In genomic region chr4:108165601-108166000, GRCh38 we compare ENCODE assay signal across 12 cellular contexts. TPM values are rescaled to one million over a fixed set of nuclear protein-coding genes. Genes with fewer than 3 reads are reported as not detected.
A peak's percentile ranks its signal among the peaks of the same experiment; 100 is the strongest.
DNase-seq lines count a peak whose midpoint lies in the region; ATAC-seq, FAIRE-seq and TF ChIP-seq lines count a peak whose summit lies in the region.
"Had no signal": no experiment of that assay in that cellular context is flagged by ENCODE, and none has a peak within 500 bp of the region (broad histone marks: within the 10 kb centered on the region; RNA-seq: fewer than 3 reads in every experiment).

No MANE protein-coding gene starts in this region.

- peaks cover 58% of the 10 kb centered on the region for H3K4me1 ChIP-seq in SJSA1 (replicated peaks)

- H3K27me3 ChIP-seq in SJSA1 (replicated peaks) (peaks cover 8% of the 10 kb centered on the region), dorsolateral prefrontal cortex (peaks cover 2 to 99% (median 83%) of the 10 kb centered on the region in 45 donors)

- H3K36me3 ChIP-seq in SJSA1 = peaks cover 37% of the 10 kb centered on the region
- H3K36me3 ChIP-seq: sigmoid colon had no signal

- H3K9me3 ChIP-seq in SJSA1 (replicated peaks) = no peaks in the 10 kb centered on the region
- H3K9me3 ChIP-seq: sigmoid colon had no signal

- TF ChIP-seq POLR2A in GM12892 (IDR thresholded peaks at IDR 0.05; ENCODE audit: low read depth, low read length) = no peak

- no peak for ATAC-seq in sciatic nerve

- intact Hi-C loops in dorsolateral prefrontal cortex (cut with DNase I) (no loop called here), sciatic nerve (cut with DNase I) (no loop called here)

- no peak for DNase-seq in GM12892 (ENCODE audit: insufficient read length)
- peak in 1 of 2 experiments; percentile 76 for DNase-seq in SJSA1 (ENCODE audit: low read depth in 1 of 2, low spot score in 2 of 2)
- DNase-seq in dorsolateral prefrontal cortex = no peak
- DNase-seq in retina = peak; percentile 36
- no peak for DNase-seq in NCI-H1105 (lab: John Stamatoyannopoulos, UW)
- DNase-seq in sciatic nerve (ENCODE audit: low spot score) = no peak
- no peak for DNase-seq in H4 (ENCODE audit: low spot score)
- DNase-seq: DMS53, NCI-H2029, sigmoid colon had no signal

- no peak for TF ChIP-seq CTCF in dorsolateral prefrontal cortex (IDR thresholded peaks at IDR 0.05 in 54 of 56, conservative IDR thresholded peaks at IDR 0.05 in 2 of 56; ENCODE audit: low read depth in 1 of 56, partially characterized antibody in 56 of 56)

- H3K4me3 ChIP-seq in SJSA1 (peak overlapping the region; percentile 67), dorsolateral prefrontal cortex (peak overlapping the region in 51 of 59 donors; percentile 1 to 78 (median 56))
- H3K4me3 ChIP-seq: sigmoid colon had no signal

- peak overlapping the region; percentile 75 for H3K27ac ChIP-seq in SJSA1
- H3K27ac ChIP-seq in dorsolateral prefrontal cortex = peak overlapping the region in 28 of 59 donors; percentile 2 to 89 (median 42)
- H3K27ac ChIP-seq: sigmoid colon had no signal

- peak; percentile 63 for FAIRE-seq in GM12892 (lab: Jason Lieb, UNC)
- FAIRE-seq: frontal cortex, RCC 7860 had no signal

RNA-seq across cellular contexts. Expression of gene LEF1, which starts 3.1 kb away (rescaled TPM):
- polyA plus RNA-seq in GM12892 (2012; ENCODE audit: missing spikeins) = 20.9 TPM
- total RNA-seq in SJSA1 (2014; rRNA removed; shearing (Covaris generic)) = 46.3 and 55.5 TPM in 2 replicates
- 10 to 100 TPM in 64 of 120 experiments, 1 to 10 TPM in 56; 3.3 to 28.2 (median 10.4) TPM for total RNA-seq in dorsolateral prefrontal cortex
- total RNA-seq in sciatic nerve = 10.7 TPM
- 33.0 and 37.2 TPM in 2 replicates for total RNA-seq in H4 (2014; rRNA removed; shearing (Covaris generic))
